Comparison of ENCODE assay signal across 20 cellular contexts in genomic region chr16:67186550-67186950, GRCh38. TPM values are rescaled to one million over a fixed set of nuclear protein-coding genes. Genes with fewer than 3 reads are reported as not detected.
DNase-seq lines count a peak whose midpoint lies in the region; TF ChIP-seq lines count a peak whose summit lies in the region.
"Had no signal": no experiment of that assay in that cellular context is flagged by ENCODE, and none has a peak within 500 bp of the region (broad histone marks: within the 10 kb centered on the region; RNA-seq: fewer than 3 reads in every experiment).

No MANE protein-coding gene starts in this region.

- DNase-seq in EL (peak; percentile 72), M059J (ENCODE audit: low read depth) (peak; percentile 91), astrocyte of the hippocampus (ENCODE audit: low read depth, low spot score) (peak; percentile 82), neuronal stem cell (ENCODE audit: low spot score) (no peak), inferior parietal cortex (ENCODE audit: extremely low spot score) (no peak), tibial nerve (ENCODE audit: low spot score in 2 of 2) (no peak), DMS53 (lab: John Stamatoyannopoulos, UW) (no peak)
- no peak for DNase-seq in stimulated activated CD4-positive, alpha-beta T cell treated with anti-CD3 and anti-CD28 coated beads, Interleukin-4, amount 100 ng/mL, for 24 hours
- DNase-seq: activated CD4-positive, alpha-beta T cell treated with anti-CD3 and anti-CD28 coated beads for 1 hour; activated effector memory CD4-positive, alpha-beta T cell treated with anti-CD3 and anti-CD28 coated beads, Interleukin-2, amount 50 U/mL, for 16 hours; amygdala; BE2C; DMS 273 treated with DMSO at 0.1 percent for 48 hours; hypothalamus; NCI-H2227 treated with DMSO at 0.1 percent for 48 hours; NK-92 treated with Interleukin-12 subunit alpha and Interleukin-12 subunit beta, amount 100 ng/mL, for 24 hours; Right ventricle myocardium superior had no signal

- no peak overlapping the region for H4K91ac ChIP-seq in neuronal stem cell (ENCODE audit: low read depth, low read length, poor library complexity)

- H3K4me1 ChIP-seq in neuronal stem cell (ENCODE audit: control insufficient read depth in 2 of 2, insufficient read depth in 1 of 2, low read depth in 1 of 2, low read length in 2 of 2), result peaks cover 17% of the 10 kb centered on the region in 2 donors
- peaks cover 0 to 39% (median 16%) of the 10 kb centered on the region in 4 donors for H3K4me1 ChIP-seq in tibial nerve

- H2BK12ac ChIP-seq in neuronal stem cell (ENCODE audit: low read length), result peak overlapping the region; percentile 46

- no peak overlapping the region for H2BK120ac ChIP-seq in neuronal stem cell (ENCODE audit: low read depth, low read length)

- peak overlapping the region; percentile 58 for H2AK5ac ChIP-seq in neuronal stem cell (ENCODE audit: low read depth, low read length)

- peaks cover 7% of the 10 kb centered on the region for H3K79me1 ChIP-seq in neuronal stem cell (ENCODE audit: low read depth, low read length)

- no peaks in the 10 kb centered on the region for H3K9me3 ChIP-seq in neuronal stem cell (replicated peaks in 1 of 2; ENCODE audit: control insufficient read depth in 2 of 2, insufficient read depth in 1 of 2, low read depth in 1 of 2, low read length in 2 of 2)
- no peaks in the 10 kb centered on the region for H3K9me3 ChIP-seq in tibial nerve
- H3K9me3 ChIP-seq: BE2C, HAP-1, pancreas, thoracic aorta had no signal

- no peak for TF ChIP-seq POLR2A in tibial nerve (IDR thresholded peaks at IDR 0.05)

- TF ChIP-seq EP300 in tibial nerve (IDR thresholded peaks at IDR 0.05), result no peak

- H4K8ac ChIP-seq in neuronal stem cell (ENCODE audit: low read depth, low read length), result peak overlapping the region; percentile 57

- H3K18ac ChIP-seq in neuronal stem cell (ENCODE audit: low read length), result no peak overlapping the region

- H3K4me2 ChIP-seq in neuronal stem cell (ENCODE audit: insufficient read depth, low read length, poor library complexity, severe bottlenecking), result peak overlapping the region; percentile 15

- H3K27ac ChIP-seq in neuronal stem cell (replicated peaks; ENCODE audit: low read length), result no peak overlapping the region
- H3K27ac ChIP-seq in tibial nerve, result no peak overlapping the region
- H3K27ac ChIP-seq: pancreas, thoracic aorta had no signal

- no peak overlapping the region for H2AFZ ChIP-seq in neuronal stem cell (ENCODE audit: low read length)

- H3K4me3 ChIP-seq in neuronal stem cell (ENCODE audit: low read length in 2 of 2) (peak overlapping the region in 1 of 2 donors; percentile 8), tibial nerve (no peak overlapping the region)
- H3K4me3 ChIP-seq: HAP-1, pancreas, thoracic aorta had no signal

- H3K14ac ChIP-seq in neuronal stem cell (ENCODE audit: low read length), result no peak overlapping the region

- H3K9ac ChIP-seq in neuronal stem cell (ENCODE audit: low read depth, low read length, poor library complexity), result peak overlapping the region; percentile 75

- no peak overlapping the region for H3K4ac ChIP-seq in neuronal stem cell (ENCODE audit: low read length)

- H3K36me3 ChIP-seq in neuronal stem cell (replicated peaks in 1 of 2; ENCODE audit: control insufficient read depth in 2 of 2, insufficient read depth in 2 of 2, low read length in 2 of 2), result no peaks in the 10 kb centered on the region
- H3K36me3 ChIP-seq in tibial nerve, result no peaks in the 10 kb centered on the region
- H3K36me3 ChIP-seq: BE2C, HAP-1, pancreas, thoracic aorta had no signal

- H3K23ac ChIP-seq in neuronal stem cell (ENCODE audit: low read depth, low read length, poor library complexity), result peak overlapping the region; percentile 86

- WGBS in neuronal stem cell (ENCODE audit: extremely low coverage in 2 of 2, insufficient read length in 2 of 2, insufficient replicate concordance in 1 of 2), 2 donors, result no CpG with 5 or more reads among the region's 5 CpGs
- WGBS in tibial nerve, 2 donors, result 45 to 56% methylated on average over 5 of the region's 5 CpGs

- H3K27me3 ChIP-seq in neuronal stem cell (ENCODE audit: control insufficient read depth in 3 of 3, insufficient read depth in 3 of 3, low read depth in 1 of 3, low read length in 3 of 3), result peaks cover 5 to 30% (median 8%) of the 10 kb centered on the region in 3 experiments
- no peaks in the 10 kb centered on the region for H3K27me3 ChIP-seq in tibial nerve
- H3K27me3 ChIP-seq: BE2C, pancreas had no signal

- no peak overlapping the region for H2BK5ac ChIP-seq in neuronal stem cell (ENCODE audit: low read length)

- TF ChIP-seq CTCF in tibial nerve (IDR thresholded peaks at IDR 0.05), result no peak

- no peak overlapping the region for H2BK15ac ChIP-seq in neuronal stem cell (ENCODE audit: low read length)

RNA-seq across cellular contexts. Expression of gene MATCAP1, which starts 2.8 kb away (rescaled TPM):
- total RNA-seq in M059J (2014; rRNA removed; shearing (Covaris generic)), result 7.7 and 13.7 TPM in 2 replicates
- 20.9 TPM for polyA plus RNA-seq in neuronal stem cell (2013, experiment 1 of 2)
- 17.1 TPM for polyA plus RNA-seq in neuronal stem cell (2013, experiment 2 of 2)
- total RNA-seq in tibial nerve, result 10 to 100 TPM; 13.6 to 42.9 (median 18.9) TPM

RNA-seq across cellular contexts. Expression of gene EXOC3L1, which starts 3.4 kb away (rescaled TPM):
- 0.54 and 1.4 TPM in 2 replicates for total RNA-seq in M059J (2014; rRNA removed; shearing (Covaris generic))
- not detected for polyA plus RNA-seq in neuronal stem cell (2013, experiment 1 of 2)
- 0.03 TPM for polyA plus RNA-seq in neuronal stem cell (2013, experiment 2 of 2)
- total RNA-seq in tibial nerve, result 1 to 10 TPM in 3 of 4 donors, under 1 TPM in 1; 0.66 to 3.9 (median 2.6) TPM

RNA-seq across cellular contexts. Expression of gene E2F4, which starts 5.4 kb away (rescaled TPM):
- total RNA-seq in M059J (2014; rRNA removed; shearing (Covaris generic)), result 95.7 and 106 TPM in 2 replicates
- 43.7 TPM for polyA plus RNA-seq in neuronal stem cell (2013, experiment 1 of 2)
- polyA plus RNA-seq in neuronal stem cell (2013, experiment 2 of 2), result 41.6 TPM
- 100 to 1,000 TPM in 2 of 4 donors, 10 to 100 TPM in 2; 60.1 to 119 (median 99.8) TPM for total RNA-seq in tibial nerve

RNA-seq across cellular contexts. Expression of gene ELMO3, which starts 12.4 kb away (rescaled TPM):
- total RNA-seq in M059J (2014; rRNA removed; shearing (Covaris generic)), result 0.62 and 1.2 TPM in 2 replicates
- polyA plus RNA-seq in neuronal stem cell (2013, experiment 1 of 2), result 0.79 TPM
- polyA plus RNA-seq in neuronal stem cell (2013, experiment 2 of 2), result 0.65 TPM
- total RNA-seq in tibial nerve, result 10 to 100 TPM in 1 of 4 donors, 1 to 10 TPM in 3; 2.4 to 14.4 (median 4.4) TPM

RNA-seq across cellular contexts. Expression of gene NOL3, which starts 16.2 kb away (rescaled TPM):
- total RNA-seq in M059J (2014; rRNA removed; shearing (Covaris generic)), result 29.1 and 58.9 TPM in 2 replicates
- polyA plus RNA-seq in neuronal stem cell (2013, experiment 1 of 2), result 2.7 TPM
- 2.2 TPM for polyA plus RNA-seq in neuronal stem cell (2013, experiment 2 of 2)
- 10 to 100 TPM; 55.5 to 95.4 (median 76.6) TPM for total RNA-seq in tibial nerve

Comparison
In these comparisons a context has a peak if more than half of its experiments do, and no peak if none do; other contexts are left out.
1. DNase-seq: peak in EL (single experiment), M059J (single experiment) and astrocyte of the hippocampus (single experiment); none in neuronal stem cell (single experiment), inferior parietal cortex (single experiment), tibial nerve (0 of 2), DMS53 (single experiment) and stimulated activated CD4-positive, alpha-beta T cell treated with anti-CD3 and anti-CD28 coated beads, Interleukin-4, amount 100 ng/mL, for 24 hours (single experiment).